In the genomic region with DNA sequence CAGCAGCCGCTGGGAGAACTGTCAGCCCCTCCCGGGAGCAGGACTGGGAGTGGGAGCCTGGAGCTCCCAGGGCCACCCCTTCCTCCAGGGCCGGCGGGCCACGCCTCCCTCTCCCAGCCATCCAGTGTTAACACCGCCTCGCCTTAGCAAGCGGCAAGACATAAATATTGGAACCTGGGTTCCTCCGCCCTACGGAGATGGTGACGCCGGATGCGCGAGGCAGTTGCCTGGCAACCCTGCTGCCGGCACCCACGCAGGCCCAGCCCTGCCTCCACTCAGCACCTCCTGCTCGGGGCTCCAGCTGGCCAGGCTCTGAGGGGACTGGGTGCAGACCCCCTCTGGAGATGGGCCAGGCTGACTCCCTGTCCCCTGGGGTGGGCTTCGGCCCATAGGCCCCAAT, we compare ENCODE assay signal across 1 cellular context.
TF ChIP-seq lines count a peak whose summit lies in the region.

No MANE protein-coding gene starts in this region.

TF ChIP-seq in GM23338, 12 proteins besides CTCF, POLR2A, EP300 and RAD21 (continued from another document):
- TF ChIP-seq ZNF462 (CRISPR knock-in tag; IDR thresholded peaks at IDR 0.05) (no peak), REST (IDR thresholded peaks at IDR 0.05; ENCODE audit: unreplicated experiment) (no peak), EZH2phosphoT487 (IDR thresholded peaks at IDR 0.05; ENCODE audit: unreplicated experiment) (no peak)
